Comparison of ENCODE assay signal across 8 cellular contexts in the genomic region with DNA sequence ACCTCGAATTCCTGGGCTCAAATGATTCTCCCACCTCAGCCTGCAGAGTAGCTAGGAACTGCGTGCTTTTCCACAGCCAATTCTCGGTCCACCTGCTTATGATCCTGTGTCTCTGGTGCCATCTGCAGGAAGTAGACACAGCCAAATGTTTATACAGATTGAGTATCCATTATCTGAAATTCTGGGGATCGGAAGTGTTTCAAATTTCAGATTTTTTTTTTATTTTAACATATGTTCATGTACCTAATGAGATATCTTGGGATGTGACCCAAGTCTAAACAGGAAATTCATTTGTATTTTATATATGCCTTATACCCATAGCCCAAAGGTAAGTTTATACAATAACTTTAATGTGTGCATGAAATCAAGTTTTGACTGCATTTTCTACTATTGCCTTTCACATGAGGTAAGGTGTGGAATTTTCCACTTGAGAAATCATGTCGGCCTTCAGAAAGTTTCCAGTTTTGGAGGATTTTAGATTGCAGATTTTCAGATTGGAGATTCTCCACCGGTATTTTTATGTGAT.
DNase-seq lines count a peak whose midpoint lies in the region; ATAC-seq and TF ChIP-seq lines count a peak whose summit lies in the region.

No MANE protein-coding gene starts in this region.

- H3K27me3 ChIP-seq in kidney epithelial cell (ENCODE audit: control insufficient read depth, insufficient read depth, low read length) = peaks cover 3% of the 10 kb centered on the region

- DNase-seq in activated naive CD8-positive, alpha-beta T cell treated with anti-CD3 and anti-CD28 coated beads, Interleukin-2, amount 10 ng/mL, durations not matched to agents 7 days and 5 days = no peak
- DNase-seq in activated naive CD8-positive, alpha-beta T cell treated with anti-CD3 and anti-CD28 coated beads for 36 hours = no peak
- DNase-seq in NCI-H1694 (lab: John Stamatoyannopoulos, UW) (peak; percentile 42), astrocyte of the spinal cord (ENCODE audit: low read depth, low spot score) (peak; percentile 59), kidney epithelial cell (ENCODE audit: low read depth) (peak; percentile 48)

- H3K9me3 Mint-ChIP-seq in activated naive CD8-positive, alpha-beta T cell treated with anti-CD3 and anti-CD28 coated beads, Interleukin-2, amount 10 ng/mL, durations not matched to agents 7 days and 5 days = no peaks in the 10 kb centered on the region
- H3K9me3 Mint-ChIP-seq in activated naive CD8-positive, alpha-beta T cell treated with anti-CD3 and anti-CD28 coated beads for 36 hours = no peaks in the 10 kb centered on the region

- no peaks in the 10 kb centered on the region for H3K36me3 ChIP-seq in kidney epithelial cell (ENCODE audit: control insufficient read depth, insufficient read depth, low read length)

- in situ Hi-C loops in astrocyte of the spinal cord (cut with HindIII; ENCODE audit: low sequenced_read_pairs) = no loop called here

- POLR2A ChIA-PET in activated naive CD8-positive, alpha-beta T cell treated with anti-CD3 and anti-CD28 coated beads, Interleukin-2, amount 10 ng/mL, durations not matched to agents 7 days and 5 days (lab: Charles Lee) = no interaction called here

- H3K4me3 Mint-ChIP-seq in activated naive CD8-positive, alpha-beta T cell treated with anti-CD3 and anti-CD28 coated beads, Interleukin-2, amount 10 ng/mL, durations not matched to agents 7 days and 5 days = peak overlapping the region; percentile 61
- H3K4me3 Mint-ChIP-seq in activated naive CD8-positive, alpha-beta T cell treated with anti-CD3 and anti-CD28 coated beads for 36 hours = no peak overlapping the region

- peak; percentile 36 for ATAC-seq in activated naive CD8-positive, alpha-beta T cell treated with anti-CD3 and anti-CD28 coated beads, Interleukin-2, amount 10 ng/mL, durations not matched to agents 7 days and 5 days (ENCODE audit: low read depth)
- ATAC-seq in GM18909 (IDR thresholded peaks at IDR 0.05; ENCODE audit: poor library complexity, unreplicated experiment) (no peak), HG02938 (IDR thresholded peaks at IDR 0.05; ENCODE audit: unreplicated experiment) (no peak), HG02588 (IDR thresholded peaks at IDR 0.05; ENCODE audit: unreplicated experiment) (no peak)

- H3K4me3 ChIP-seq in astrocyte of the spinal cord (ENCODE audit: low read depth, low read length) (no peak overlapping the region), kidney epithelial cell (ENCODE audit: low read depth, low read length) (no peak overlapping the region)

- peaks cover 32% of the 10 kb centered on the region for H3K27me3 Mint-ChIP-seq in activated naive CD8-positive, alpha-beta T cell treated with anti-CD3 and anti-CD28 coated beads, Interleukin-2, amount 10 ng/mL, durations not matched to agents 7 days and 5 days
- H3K27me3 Mint-ChIP-seq in activated naive CD8-positive, alpha-beta T cell treated with anti-CD3 and anti-CD28 coated beads for 36 hours = peaks cover 54% of the 10 kb centered on the region

- TF ChIP-seq CTCF in astrocyte of the spinal cord (IDR thresholded peaks at IDR 0.05; ENCODE audit: low read depth, low read length) (peak; percentile 67), kidney epithelial cell (IDR thresholded peaks at IDR 0.05; ENCODE audit: insufficient read depth, low read length, poor library complexity, severe bottlenecking) (peak; percentile 63)

- H3K27ac Mint-ChIP-seq in activated naive CD8-positive, alpha-beta T cell treated with anti-CD3 and anti-CD28 coated beads, Interleukin-2, amount 10 ng/mL, durations not matched to agents 7 days and 5 days = no peak overlapping the region
- no peak overlapping the region for H3K27ac Mint-ChIP-seq in activated naive CD8-positive, alpha-beta T cell treated with anti-CD3 and anti-CD28 coated beads for 36 hours

- peaks cover 4% of the 10 kb centered on the region for H3K36me3 Mint-ChIP-seq in activated naive CD8-positive, alpha-beta T cell treated with anti-CD3 and anti-CD28 coated beads, Interleukin-2, amount 10 ng/mL, durations not matched to agents 7 days and 5 days
- peaks cover 1% of the 10 kb centered on the region for H3K36me3 Mint-ChIP-seq in activated naive CD8-positive, alpha-beta T cell treated with anti-CD3 and anti-CD28 coated beads for 36 hours

- peaks cover 4% of the 10 kb centered on the region for H3K4me1 Mint-ChIP-seq in activated naive CD8-positive, alpha-beta T cell treated with anti-CD3 and anti-CD28 coated beads, Interleukin-2, amount 10 ng/mL, durations not matched to agents 7 days and 5 days
- H3K4me1 Mint-ChIP-seq in activated naive CD8-positive, alpha-beta T cell treated with anti-CD3 and anti-CD28 coated beads for 36 hours = peaks cover 5% of the 10 kb centered on the region

Comparison
In these comparisons a context has a peak if more than half of its experiments do, and no peak if none do; other contexts are left out.
1. DNase-seq: peak in NCI-H1694 (single experiment), astrocyte of the spinal cord (single experiment) and kidney epithelial cell (single experiment); none in activated naive CD8-positive, alpha-beta T cell treated with anti-CD3 and anti-CD28 coated beads, Interleukin-2, amount 10 ng/mL, durations not matched to agents 7 days and 5 days (single experiment) and activated naive CD8-positive, alpha-beta T cell treated with anti-CD3 and anti-CD28 coated beads for 36 hours (single experiment).